28 cellular contexts compared by ENCODE assay signal in the genomic region with DNA sequence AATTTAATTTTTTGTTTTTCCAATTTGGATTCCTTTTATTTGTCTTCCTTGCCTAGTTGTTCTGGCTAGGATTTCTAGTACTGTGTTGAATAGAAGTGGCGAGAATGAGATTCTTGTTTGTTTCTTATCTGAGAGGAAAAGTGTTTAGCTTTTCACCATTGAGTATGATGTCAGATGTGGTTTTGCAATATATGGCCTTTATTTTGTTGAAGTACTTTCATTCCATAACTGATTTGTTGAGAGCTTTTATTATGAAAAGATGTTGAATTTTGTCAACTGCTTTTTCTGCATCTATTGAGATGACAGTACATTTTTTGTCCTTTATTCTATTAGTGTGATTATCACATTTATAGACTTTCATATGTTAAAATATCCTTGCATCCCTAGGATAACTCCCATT.
"Had no signal": no experiment of that assay in that cellular context is flagged by ENCODE, and none has a peak within 500 bp of the region (broad histone marks: within the 10 kb centered on the region; RNA-seq: fewer than 3 reads in every experiment).

No MANE protein-coding gene starts in this region.

- H3K4me2 ChIP-seq: neural progenitor cell had no signal

- H3K27me3 ChIP-seq: dorsolateral prefrontal cortex, heart right ventricle, neural progenitor cell, right lobe of liver, stomach, thyroid gland, vagina had no signal

- H3K4me1 ChIP-seq: heart right ventricle, neural progenitor cell, parathyroid adenoma, stomach, thyroid gland, vagina had no signal

- H3K27ac ChIP-seq: dorsolateral prefrontal cortex, heart right ventricle, neural progenitor cell, parathyroid adenoma, right lobe of liver, stomach, thyroid gland, vagina had no signal

- H3K4me3 Mint-ChIP-seq: immature natural killer cell; memory B cell; mesothelial cell of epicardium; naive B cell; natural killer cell treated with Interleukin-12 subunit alpha and Interleukin-12 subunit beta and Interleukin-15 and Interleukin-18, amount 100 ng/mL, for 72 hours; neural progenitor cell; stimulated activated effector memory CD8-positive, alpha-beta T cell treated with anti-CD3 and anti-CD28 coated beads, Interleukin-12 subunit alpha, Interleukin-12 subunit beta, amount 100 ng/mL, for 72 hours had no signal

- ATAC-seq: heart right ventricle; left lobe of liver; mucosa of descending colon; natural killer cell treated with Interleukin-12 subunit alpha and Interleukin-12 subunit beta and Interleukin-15 and Interleukin-18, amount 100 ng/mL, for 72 hours; right lobe of liver; stimulated activated effector memory CD8-positive, alpha-beta T cell treated with anti-CD3 and anti-CD28 coated beads, Interleukin-12 subunit alpha, Interleukin-12 subunit beta, amount 100 ng/mL, for 72 hours had no signal

- H3K27ac Mint-ChIP-seq: immature natural killer cell; memory B cell; mesothelial cell of epicardium; naive B cell; natural killer cell treated with Interleukin-12 subunit alpha and Interleukin-12 subunit beta and Interleukin-15 and Interleukin-18, amount 100 ng/mL, for 72 hours; neural progenitor cell; progenitor cell of endocrine pancreas; stimulated activated effector memory CD8-positive, alpha-beta T cell treated with anti-CD3 and anti-CD28 coated beads, Interleukin-12 subunit alpha, Interleukin-12 subunit beta, amount 100 ng/mL, for 72 hours had no signal

- H3K9me3 ChIP-seq: right lobe of liver, stomach, thyroid gland, vagina had no signal

- H3K4me1 Mint-ChIP-seq: immature natural killer cell; memory B cell; mesothelial cell of epicardium; naive B cell; neural progenitor cell; stimulated activated effector memory CD8-positive, alpha-beta T cell treated with anti-CD3 and anti-CD28 coated beads, Interleukin-12 subunit alpha, Interleukin-12 subunit beta, amount 100 ng/mL, for 72 hours had no signal

- H3K9ac ChIP-seq: neural progenitor cell, parathyroid adenoma had no signal

- H3K36me3 Mint-ChIP-seq: immature natural killer cell; memory B cell; naive B cell; natural killer cell treated with Interleukin-12 subunit alpha and Interleukin-12 subunit beta and Interleukin-15 and Interleukin-18, amount 100 ng/mL, for 72 hours; neural progenitor cell; stimulated activated effector memory CD8-positive, alpha-beta T cell treated with anti-CD3 and anti-CD28 coated beads, Interleukin-12 subunit alpha, Interleukin-12 subunit beta, amount 100 ng/mL, for 72 hours had no signal

- H3K27me3 Mint-ChIP-seq: memory B cell; naive B cell; natural killer cell treated with Interleukin-12 subunit alpha and Interleukin-12 subunit beta and Interleukin-15 and Interleukin-18, amount 100 ng/mL, for 72 hours; progenitor cell of endocrine pancreas had no signal

- FAIRE-seq: keratinocyte had no signal

- H3K4me3 ChIP-seq: dorsolateral prefrontal cortex, heart right ventricle, lung, mucosa of descending colon, neural progenitor cell, right lobe of liver, stomach, thyroid gland, vagina had no signal

- H2AFZ ChIP-seq: neural progenitor cell, parathyroid adenoma had no signal

- H3K79me2 ChIP-seq: parathyroid adenoma had no signal

- H3K36me3 ChIP-seq: heart right ventricle, neural progenitor cell, right lobe of liver, stomach, thyroid gland, vagina had no signal

- DNase-seq: dorsolateral prefrontal cortex; effector CD4-positive, alpha-beta T cell; foreskin melanocyte; glutamatergic neuron; heart right ventricle; hippocampal formation; immature natural killer cell; mucosa of descending colon; naive B cell; right lobe of liver; small intestine; stimulated activated CD4-positive, alpha-beta T cell treated with anti-CD3 and anti-CD28 coated beads, Interleukin-15, amount 100 ng/mL, for 24 hours; stimulated activated CD4-positive, alpha-beta T cell treated with anti-CD3 and anti-CD28 coated beads, Interleukin-2, amount 100 ng/mL, for 48 hours; stimulated activated naive CD4-positive, alpha-beta T cell treated with Interleukin-2 at 50 U/mL for 16 hours; stomach; thyroid gland; trophoblast cell had no signal
